30 cellular contexts compared by ENCODE assay signal in the genomic region with DNA sequence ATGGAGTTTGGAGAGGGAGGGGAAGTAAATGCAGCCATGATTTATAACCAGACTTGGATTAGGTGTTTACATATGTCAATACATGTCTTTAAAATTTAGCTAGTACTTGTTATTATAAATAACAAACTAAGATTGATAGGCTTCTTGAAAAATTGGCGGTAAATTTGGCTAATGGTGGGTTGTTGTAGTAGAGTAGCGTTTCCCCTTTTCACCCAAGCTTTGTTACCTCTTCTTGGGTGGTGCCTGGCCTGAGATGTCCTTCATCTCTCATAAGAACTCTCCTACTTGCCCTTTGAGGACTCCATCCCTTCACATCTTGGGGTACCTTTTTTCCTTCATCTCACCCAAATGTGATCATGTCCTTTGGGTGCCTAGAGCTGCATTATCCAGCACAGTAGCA. TPM values are rescaled to one million over a fixed set of nuclear protein-coding genes. Genes with fewer than 3 reads are reported as not detected.
A peak's percentile ranks its signal among the peaks of the same experiment; 100 is the strongest.
DNase-seq lines count a peak whose midpoint lies in the region; ATAC-seq, FAIRE-seq and TF ChIP-seq lines count a peak whose summit lies in the region.
"Had no signal": no experiment of that assay in that cellular context is flagged by ENCODE, and none has a peak within 500 bp of the region (broad histone marks: within the 10 kb centered on the region; RNA-seq: fewer than 3 reads in every experiment).

No MANE protein-coding gene starts in this region.

- H2AFZ ChIP-seq in GM12878 (ENCODE audit: control insufficient read depth, low read depth, low read length): no peak overlapping the region
- H2AFZ ChIP-seq: neural progenitor cell had no signal

- H3K79me2 ChIP-seq in GM12878 (ENCODE audit: control insufficient read depth, insufficient read depth, low read length): peaks cover 91% of the 10 kb centered on the region

- CTCF ChIA-PET in HEK293 (lab: Yijun Ruan, JAX): interaction anchor here (0.9 to 1.5 kb wide), 3 partner anchors 8 to 103 kb away, joined by 3 to 7 read pairs (median 3); no protein-coding TSS in a partner anchor
- CTCF ChIA-PET in GM12878 (lab: Yijun Ruan, JAX): interaction anchor here (1.2 kb wide), 1 partner anchor 20 kb away, joined by 5 read pairs; no protein-coding TSS in a partner anchor

- RAD21 ChIA-PET in GM12878 (lab: Charles Lee; ENCODE audit: unreplicated experiment): no interaction called here

- no peak for ATAC-seq in activated naive CD8-positive, alpha-beta T cell treated with anti-CD3 and anti-CD28 coated beads, Interleukin-2, amount 50 U/mL, for 24 hours
- ATAC-seq in GM12878: no peak
- ATAC-seq in psoas muscle: no peak
- no peak for ATAC-seq in gastroesophageal sphincter
- no peak for ATAC-seq in omental fat pad (ENCODE audit: low FRiP score)
- ATAC-seq: K562, lower lobe of right lung had no signal

- H3K4me1 ChIP-seq in HEK293 (ENCODE audit: control insufficient read depth, insufficient read depth, low read length) (peaks cover 46% of the 10 kb centered on the region), GM12878 (ENCODE audit: control insufficient read depth, insufficient read depth, low read length) (peaks cover 25% of the 10 kb centered on the region), psoas muscle (peaks cover 84% of the 10 kb centered on the region), gastroesophageal sphincter (peaks cover 16 to 100% (median 23%) of the 10 kb centered on the region in 3 donors)

- no peaks in the 10 kb centered on the region for H3K9me3 Mint-ChIP-seq in activated naive CD8-positive, alpha-beta T cell (ENCODE audit: low read depth)
- H3K9me3 Mint-ChIP-seq in activated naive CD8-positive, alpha-beta T cell treated with anti-CD3 and anti-CD28 coated beads, Interleukin-2, amount 50 U/mL, for 24 hours: no peaks in the 10 kb centered on the region
- H3K9me3 Mint-ChIP-seq: activated CD4-positive, alpha-beta memory T cell treated with anti-CD3 and anti-CD28 coated beads for 36 hours; activated naive CD8-positive, alpha-beta T cell treated with anti-CD3 and anti-CD28 coated beads, Interleukin-2, amount 10 ng/mL, durations not matched to agents 7 days and 5 days; activated T-helper 1 cell treated with anti-CD3 and anti-CD28 coated beads, Interleukin-12 subunit alpha, Interleukin-12 subunit beta, Interleukin-2, Interleukin-4 antibody, amounts not matched to agents 30 ng/mL and 10 ng/mL and 1 ng/mL, durations not matched to agents 14 hours and 24 hours and 36 hours; CD4-positive, alpha-beta memory T cell; neural progenitor cell had no signal

- no peak overlapping the region for H3K9ac ChIP-seq in GM12878 (ENCODE audit: control insufficient read depth, insufficient read depth, low read length)
- H3K9ac ChIP-seq: neural progenitor cell had no signal

- H3K9me3 ChIP-seq in HEK293 (ENCODE audit: control insufficient read depth, insufficient read depth, low read depth, low read length) (no peaks in the 10 kb centered on the region), GM12878 (replicated peaks; ENCODE audit: control insufficient read depth, insufficient read depth, low read length) (no peaks in the 10 kb centered on the region), psoas muscle (no peaks in the 10 kb centered on the region), gastroesophageal sphincter (no peaks in the 10 kb centered on the region)
- H3K9me3 ChIP-seq: HAP-1, lower lobe of right lung, vagina had no signal

- BruUV-seq in GM12878 (replicated peaks; lab: Mats Ljungman, UMichigan): no TSS peak

- no peaks in the 10 kb centered on the region for H3K27me3 ChIP-seq in GM12878 (replicated peaks in 1 of 2; ENCODE audit: control insufficient read depth in 2 of 2, insufficient read depth in 2 of 2, low read length in 1 of 2)
- no peaks in the 10 kb centered on the region for H3K27me3 ChIP-seq in psoas muscle (ENCODE audit: insufficient read depth in 3 of 3, low read length in 2 of 3)
- no peaks in the 10 kb centered on the region for H3K27me3 ChIP-seq in gastroesophageal sphincter
- H3K27me3 ChIP-seq: neural progenitor cell, vagina had no signal

- TF ChIP-seq EP300 in GM12878 (IDR thresholded peaks at IDR 0.05; ENCODE audit: borderline replicate concordance in 1 of 2, control insufficient read depth in 1 of 2, low read depth in 2 of 2, low read length in 2 of 2) (no peak), gastroesophageal sphincter (IDR thresholded peaks at IDR 0.05) (no peak)

- H3K4me2 ChIP-seq in GM12878 (ENCODE audit: control insufficient read depth, insufficient read depth): no peak overlapping the region

- TF ChIP-seq CTCF in HEK293 (tag by site-specific recombination; IDR thresholded peaks at IDR 0.05) (no peak), GM12878 (IDR thresholded peaks at IDR 0.05 in 2 of 3, conservative IDR thresholded peaks at IDR 0.05 in 1 of 3; ENCODE audit: control insufficient read depth in 2 of 3, extremely low read depth in 1 of 3, insufficient read depth in 1 of 3, low read depth in 3 of 3, low read length in 3 of 3) (no peak), psoas muscle (IDR thresholded peaks at IDR 0.05) (no peak), gastroesophageal sphincter (IDR thresholded peaks at IDR 0.05) (no peak), omental fat pad (IDR thresholded peaks at IDR 0.05) (no peak)

- H3K36me3 ChIP-seq in HEK293 (ENCODE audit: control insufficient read depth in 2 of 2, insufficient read depth in 1 of 2, low read length in 2 of 2): no peaks in the 10 kb centered on the region
- H3K36me3 ChIP-seq in GM12878 (ENCODE audit: control insufficient read depth in 2 of 2, insufficient read depth in 2 of 2, low read length in 1 of 2): no peaks in the 10 kb centered on the region
- no peaks in the 10 kb centered on the region for H3K36me3 ChIP-seq in psoas muscle (ENCODE audit: insufficient read depth in 1 of 2, low read depth in 1 of 2)
- no peaks in the 10 kb centered on the region for H3K36me3 ChIP-seq in gastroesophageal sphincter
- H3K36me3 ChIP-seq: lower lobe of right lung, neural progenitor cell, vagina had no signal

- TF ChIP-seq POLR2A in GM12878 (IDR thresholded peaks at IDR 0.05; ENCODE audit: low read depth, low read length) (no peak), gastroesophageal sphincter (IDR thresholded peaks at IDR 0.05) (no peak)

- H4K20me1 ChIP-seq in GM12878 (ENCODE audit: control insufficient read depth, insufficient read depth): peaks cover 6% of the 10 kb centered on the region

- no peak for TF ChIP-seq RAD21 in GM12878 (IDR thresholded peaks at IDR 0.05; ENCODE audit: insufficient read depth, low read depth, low read length)

- SMC1A ChIA-PET in GM12878 (lab: Charles Lee; ENCODE audit: uncharacterized antibody, unreplicated experiment): interaction anchor here (0.6 to 2.3 kb wide), 5 partner anchors 15 to 51 kb away, joined by 3 to 7 read pairs (median 3); no protein-coding TSS in a partner anchor

- in situ Hi-C loops in GM12878 (cut with MboI): no loop called here

- intact Hi-C loops in GM12878 (cut with micrococcal nuclease; ENCODE audit: unreplicated experiment): no loop called here
- intact Hi-C loops in psoas muscle (cut with DNase I): loop anchor here in 1 of 2 donors (5.0 kb wide), 1 partner anchor 96 kb away; no protein-coding TSS in a partner anchor

- H3K4me1 Mint-ChIP-seq in activated naive CD8-positive, alpha-beta T cell (ENCODE audit: low read depth): peaks cover 79% of the 10 kb centered on the region
- peaks cover 70% of the 10 kb centered on the region for H3K4me1 Mint-ChIP-seq in activated naive CD8-positive, alpha-beta T cell treated with anti-CD3 and anti-CD28 coated beads, Interleukin-2, amount 50 U/mL, for 24 hours

- H3K4me3 ChIP-seq in HEK293 (ENCODE audit: low read depth, low read length): no peak overlapping the region
- H3K4me3 ChIP-seq in GM12878: no peak overlapping the region
- H3K4me3 ChIP-seq in psoas muscle: peak overlapping the region; percentile 9
- H3K4me3 ChIP-seq in gastroesophageal sphincter: no peak overlapping the region
- H3K4me3 ChIP-seq: HAP-1, K562, lower lobe of right lung, neural progenitor cell, SK-N-MC, vagina had no signal

- no peak for DNase-seq in activated naive CD8-positive, alpha-beta T cell treated with anti-CD3 and anti-CD28 coated beads, Interleukin-2, amount 50 U/mL, for 24 hours
- DNase-seq in GM12878 (ENCODE audit: low read depth, low spot score) (no peak), psoas muscle (no peak), cerebellar cortex (ENCODE audit: low spot score) (no peak), omental fat pad (ENCODE audit: low spot score) (no peak)
- DNase-seq: activated CD4-positive, alpha-beta memory T cell treated with anti-CD3 and anti-CD28 coated beads for 36 hours; activated CD4-positive, CD25-positive, alpha-beta regulatory T cell treated with anti-CD3 and anti-CD28 coated beads, Interleukin-2, amount 50 U/mL, for 72 hours; activated CD8-positive, alpha-beta memory T cell treated with anti-CD3 and anti-CD28 coated beads, Interleukin-2, amount 50 U/mL, for 4 hours; activated naive CD8-positive, alpha-beta T cell treated with anti-CD3 and anti-CD28 coated beads, Interleukin-2, amount 10 ng/mL, durations not matched to agents 7 days and 5 days; CD4-positive, alpha-beta memory T cell; DMS153; lower lobe of right lung; MM.1S; NCI-H2081; NCI-H345; NCI-H748 treated with DMSO at 0.1 percent for 48 hours; stimulated activated CD4-positive, alpha-beta T cell treated with anti-CD3 and anti-CD28 coated beads, Interleukin-15, amount 100 ng/mL, for 24 hours; stimulated activated naive CD4-positive, alpha-beta T cell had no signal

- peak overlapping the region; percentile 70 for H3K4me3 Mint-ChIP-seq in activated naive CD8-positive, alpha-beta T cell
- H3K4me3 Mint-ChIP-seq in activated naive CD8-positive, alpha-beta T cell treated with anti-CD3 and anti-CD28 coated beads, Interleukin-2, amount 50 U/mL, for 24 hours: no peak overlapping the region
- H3K4me3 Mint-ChIP-seq: activated CD4-positive, alpha-beta memory T cell treated with anti-CD3 and anti-CD28 coated beads for 36 hours; activated naive CD8-positive, alpha-beta T cell treated with anti-CD3 and anti-CD28 coated beads, Interleukin-2, amount 10 ng/mL, durations not matched to agents 7 days and 5 days; activated T-helper 1 cell treated with anti-CD3 and anti-CD28 coated beads, Interleukin-12 subunit alpha, Interleukin-12 subunit beta, Interleukin-2, Interleukin-4 antibody, amounts not matched to agents 30 ng/mL and 10 ng/mL and 1 ng/mL, durations not matched to agents 14 hours and 24 hours and 36 hours; neural progenitor cell had no signal

- H3K27ac ChIP-seq in HEK293 (ENCODE audit: extremely low read depth, low read depth, low read length): no peak overlapping the region
- no peak overlapping the region for H3K27ac ChIP-seq in GM12878 (ENCODE audit: control insufficient read depth, insufficient read depth)
- peak overlapping the region; percentile 75 for H3K27ac ChIP-seq in psoas muscle
- no peak overlapping the region for H3K27ac ChIP-seq in gastroesophageal sphincter
- H3K27ac ChIP-seq: neural progenitor cell had no signal

- WGBS in GM12878 (ENCODE audit: insufficient coverage, insufficient replicate concordance, low lambda C conversion rate, missing lambda C conversion rate): 97% methylated on average over 2 of the region's 2 CpGs
- WGBS in psoas muscle, 3 donors: 94 to 99% (median 98%) methylated on average over 2 of the region's 2 CpGs
- 89 to 95% methylated on average over 2 of the region's 2 CpGs for WGBS in gastroesophageal sphincter (ENCODE audit: low coverage in 1 of 2), 2 donors

- H3K27ac Mint-ChIP-seq in activated naive CD8-positive, alpha-beta T cell: no peak overlapping the region
- no peak overlapping the region for H3K27ac Mint-ChIP-seq in activated naive CD8-positive, alpha-beta T cell treated with anti-CD3 and anti-CD28 coated beads, Interleukin-2, amount 50 U/mL, for 24 hours
- H3K27ac Mint-ChIP-seq: activated CD4-positive, alpha-beta memory T cell treated with anti-CD3 and anti-CD28 coated beads for 36 hours; activated naive CD8-positive, alpha-beta T cell treated with anti-CD3 and anti-CD28 coated beads, Interleukin-2, amount 10 ng/mL, durations not matched to agents 7 days and 5 days; activated T-helper 1 cell treated with anti-CD3 and anti-CD28 coated beads, Interleukin-12 subunit alpha, Interleukin-12 subunit beta, Interleukin-2, Interleukin-4 antibody, amounts not matched to agents 30 ng/mL and 10 ng/mL and 1 ng/mL, durations not matched to agents 14 hours and 24 hours and 36 hours; neural progenitor cell; progenitor cell of endocrine pancreas had no signal

- FAIRE-seq in GM12878 (lab: Jason Lieb, UNC): no peak
- FAIRE-seq: K562, keratinocyte, TTC549 had no signal

- H3K27me3 Mint-ChIP-seq in activated naive CD8-positive, alpha-beta T cell: no peaks in the 10 kb centered on the region
- no peaks in the 10 kb centered on the region for H3K27me3 Mint-ChIP-seq in activated naive CD8-positive, alpha-beta T cell treated with anti-CD3 and anti-CD28 coated beads, Interleukin-2, amount 50 U/mL, for 24 hours
- H3K27me3 Mint-ChIP-seq: activated CD4-positive, alpha-beta memory T cell treated with anti-CD3 and anti-CD28 coated beads for 36 hours; activated naive CD8-positive, alpha-beta T cell treated with anti-CD3 and anti-CD28 coated beads, Interleukin-2, amount 10 ng/mL, durations not matched to agents 7 days and 5 days; CD4-positive, alpha-beta memory T cell; progenitor cell of endocrine pancreas had no signal

- no peaks in the 10 kb centered on the region for H3K36me3 Mint-ChIP-seq in activated naive CD8-positive, alpha-beta T cell
- peaks cover 4% of the 10 kb centered on the region for H3K36me3 Mint-ChIP-seq in activated naive CD8-positive, alpha-beta T cell treated with anti-CD3 and anti-CD28 coated beads, Interleukin-2, amount 50 U/mL, for 24 hours (ENCODE audit: low read depth)

- POLR2A ChIA-PET in HEK293 (lab: Yijun Ruan, JAX) (interaction anchor here (1.1 kb wide), 1 partner anchor 62 kb away, joined by 3 read pairs; a partner anchor contains a TSS), GM12878 (lab: Charles Lee) (interaction anchor here (0.6 to 1.0 kb wide), 2 partner anchors 15 to 19 kb away, joined by 3 to 4 read pairs; no protein-coding TSS in a partner anchor)

RNA-seq across cellular contexts. Expression of a gene that starts 11.2 kb away (rescaled TPM):
- 225 and 244 TPM in 2 replicates for total RNA-seq in GM12878 (2013; cell fraction: nucleolus; rRNA removed)
- total RNA-seq in GM12878 (2014; rRNA removed) (39.6 and 43.3 TPM in 2 replicates), GM12878 (2014; rRNA removed; fragmentation: Illumina TruSeq; extraction: Trizol) (48.0 and 48.3 TPM in 2 replicates), GM12878 (2021) (51.9 and 59.3 TPM in 2 replicates), psoas muscle (10 to 100 TPM; 56.0 to 75.9 (median 66.7) TPM), gastroesophageal sphincter (100 to 1,000 TPM in 1 of 4 donors, 10 to 100 TPM in 3; 65.1 to 127 (median 70.4) TPM), omental fat pad (100 to 1,000 TPM in 3 of 4 donors, 10 to 100 TPM in 1; 78.8 to 133 (median 121) TPM)
- polyA plus RNA-seq in GM12878 (2011; ENCODE audit: low read depth): 36.8 TPM
- polyA plus RNA-seq in GM12878 (2011; rRNA removed) (75.1 and 85.6 TPM in 2 replicates), GM12878 (2014; fragmentation: Illumina TruSeq; extraction: Trizol) (50.7 and 52.0 TPM in 2 replicates), GM12878 (2014; fragmentation: Nextera tagmentation; extraction: Ambion mirVana) (10 to 100 TPM; 10.7 to 19.8 TPM), GM12878 (2014; rRNA removed) (43.2 and 49.9 TPM in 2 replicates), GM12878 (2016; fragmentation: Nextera tagmentation; extraction: Ambion mirVana) (10 to 100 TPM; 28.6 to 31.0 TPM), psoas muscle (10 to 100 TPM; 46.1 to 89.2 (median 53.5) TPM)
- 40.5 and 46.1 TPM in 2 replicates for polyA plus RNA-seq in GM12878 (2011; cell fraction: cytosol; rRNA removed)
- 90.2 and 95.2 TPM in 2 replicates for polyA plus RNA-seq in GM12878 (2011; cell fraction: nucleus; rRNA removed)
- polyA plus RNA-seq in GM12878 (2012): 39.8 and 47.5 TPM in 2 replicates
- 73.2 and 80.4 TPM in 2 replicates for polyA minus RNA-seq in GM12878 (2011; rRNA and poly(A)+ RNA removed)
- 15.8 and 21.0 TPM in 2 replicates for polyA minus RNA-seq in GM12878 (2011; cell fraction: cytosol; rRNA and poly(A)+ RNA removed)
- polyA minus RNA-seq in GM12878 (2011; cell fraction: nucleus; rRNA and poly(A)+ RNA removed): 63.7 and 92.2 TPM in 2 replicates
